Comparison of ENCODE assay signal across 1 cellular context in genomic region chr11:69912911-69913451, GRCh38.
TF ChIP-seq lines count a peak whose summit lies in the region.

No MANE protein-coding gene starts in this region.

TF ChIP-seq in K562, 482 proteins besides CTCF, POLR2A, EP300 and RAD21 (continued from another document):
- TF ChIP-seq PRDM10 (IDR thresholded peaks at IDR 0.05; ENCODE audit: partially characterized antibody) (peak; percentile 69), ZNF766 (CRISPR knock-in tag; conservative IDR thresholded peaks at IDR 0.05) (no peak), RAD51 (IDR thresholded peaks at IDR 0.05; ENCODE audit: borderline replicate concordance, low read depth) (peak; percentile 33; the same call in 1 of the 2 replicates), POLR2G (IDR thresholded peaks at IDR 0.05; ENCODE audit: low read depth, low read length) (no peak)
